37 cellular contexts compared by ENCODE assay signal in genomic region chr1:227303662-227304061, GRCh38.
"Had no signal": no experiment of that assay in that cellular context is flagged by ENCODE, and none has a peak within 500 bp of the region (broad histone marks: within the 10 kb centered on the region; RNA-seq: fewer than 3 reads in every experiment).

No MANE protein-coding gene starts in this region.

- H3K4me3 Mint-ChIP-seq: activated CD4-positive, alpha-beta memory T cell treated with anti-CD3 and anti-CD28 coated beads, Interleukin-2, amount 10 ng/mL, durations not matched to agents 7 days and 5 days; activated CD4-positive, alpha-beta T cell treated with anti-CD3 and anti-CD28 coated beads for 36 hours; activated CD4-positive, alpha-beta T cell treated with anti-CD3 and anti-CD28 coated beads, Interleukin-2, amount 10 ng/mL, durations not matched to agents 7 days and 5 days; activated CD8-positive, alpha-beta memory T cell treated with anti-CD3 and anti-CD28 coated beads, Interleukin-2, amount 10 ng/mL, durations not matched to agents 7 days and 5 days; activated CD8-positive, alpha-beta T cell treated with anti-CD3 and anti-CD28 coated beads, Interleukin-2, amount 10 ng/mL, durations not matched to agents 7 days and 5 days; activated naive CD4-positive, alpha-beta T cell treated with anti-CD3 and anti-CD28 coated beads, Interleukin-2, amount 10 ng/mL, durations not matched to agents 7 days and 5 days; activated naive CD4-positive, alpha-beta T cell treated with anti-CD3 and anti-CD28 coated beads, Interleukin-2, amount 50 U/mL, for 24 hours; activated naive CD8-positive, alpha-beta T cell; activated naive CD8-positive, alpha-beta T cell treated with anti-CD3 and anti-CD28 coated beads, Interleukin-2, amount 10 ng/mL, durations not matched to agents 7 days and 5 days; activated naive CD8-positive, alpha-beta T cell treated with anti-CD3 and anti-CD28 coated beads, Interleukin-2, amount 50 U/mL, for 24 hours; activated T-cell treated with anti-CD3 and anti-CD28 coated beads, Interleukin-2, amount 50 U/mL, for 24 hours; T-helper 1 cell treated with Interleukin-12 subunit alpha and Interleukin-12 subunit beta and Interleukin-4 antibody, amounts not matched to agents 30 μg/mL and 1 μg/mL, for 36 hours; T-helper 2 cell treated with Interferon-gamma antibody and Interleukin-4, amounts not matched to agents 5 μg/mL and 100 μg/mL, for 36 hours; WTC11 had no signal

- H3K27me3 ChIP-seq: ascending aorta, brain microvascular endothelial cell, breast epithelium had no signal

- H3K36me3 ChIP-seq: ascending aorta, brain microvascular endothelial cell, breast epithelium, WERI-Rb-1 had no signal

- H3K27ac ChIP-seq: ascending aorta, brain microvascular endothelial cell, breast epithelium, WERI-Rb-1 had no signal

- DNase-seq: activated CD4-positive, alpha-beta memory T cell treated with anti-CD3 and anti-CD28 coated beads, Interleukin-2, amount 10 ng/mL, durations not matched to agents 7 days and 5 days; activated CD4-positive, alpha-beta T cell treated with anti-CD3 and anti-CD28 coated beads for 1 hour; activated CD4-positive, alpha-beta T cell treated with anti-CD3 and anti-CD28 coated beads for 36 hours; activated CD4-positive, alpha-beta T cell treated with anti-CD3 and anti-CD28 coated beads for 48 hours; activated CD4-positive, alpha-beta T cell treated with anti-CD3 and anti-CD28 coated beads, Interleukin-2, amount 10 ng/mL, durations not matched to agents 7 days and 5 days; activated CD4-positive, alpha-beta T cell treated with anti-CD3 and anti-CD28 coated beads, Interleukin-2, amount 50 U/mL, for 48 hours; activated CD4-positive, CD25-positive, alpha-beta regulatory T cell; activated CD8-positive, alpha-beta memory T cell treated with anti-CD3 and anti-CD28 coated beads for 24 hours; activated CD8-positive, alpha-beta memory T cell treated with anti-CD3 and anti-CD28 coated beads, Interleukin-2, amount 10 ng/mL, durations not matched to agents 7 days and 5 days; activated CD8-positive, alpha-beta memory T cell treated with anti-CD3 and anti-CD28 coated beads, Interleukin-2, amount 50 U/mL, for 48 hours; activated CD8-positive, alpha-beta T cell treated with anti-CD3 and anti-CD28 coated beads, Interleukin-2, amount 10 ng/mL, durations not matched to agents 7 days and 5 days; activated effector memory CD4-positive, alpha-beta T cell treated with Interleukin-2 at 50 U/mL for 16 hours; activated gamma-delta T cell; activated naive CD4-positive, alpha-beta T cell treated with anti-CD3 and anti-CD28 coated beads, Interleukin-2, amount 10 ng/mL, durations not matched to agents 7 days and 5 days; activated naive CD4-positive, alpha-beta T cell treated with Interleukin-2 at 50 U/mL for 16 hours; activated naive CD8-positive, alpha-beta T cell treated with anti-CD3 and anti-CD28 coated beads, Interleukin-2, amount 10 ng/mL, durations not matched to agents 7 days and 5 days; activated naive CD8-positive, alpha-beta T cell treated with anti-CD3 and anti-CD28 coated beads, Interleukin-2, amount 50 U/mL, for 24 hours; activated T-cell treated with anti-CD3 and anti-CD28 coated beads, Interleukin-2, amount 50 U/mL, for 24 hours; activated T-cell treated with anti-CD3 and anti-CD28 coated beads, Interleukin-2, amount 50 U/mL, for 48 hours; amygdala; anterior cingulate cortex; brain microvascular endothelial cell; central memory CD4-positive, alpha-beta T cell; SW 1271; T-helper 1 cell; T-helper 2 cell; T-helper 9 cell; WERI-Rb-1 had no signal

- H3K9me3 ChIP-seq: ascending aorta, breast epithelium had no signal

- H3K4me3 ChIP-seq: ascending aorta, breast epithelium had no signal

- H3K27me3 Mint-ChIP-seq: activated naive CD4-positive, alpha-beta T cell treated with anti-CD3 and anti-CD28 coated beads, Interleukin-2, amount 10 ng/mL, durations not matched to agents 7 days and 5 days had no signal

- H3K27ac Mint-ChIP-seq: activated CD4-positive, alpha-beta memory T cell treated with anti-CD3 and anti-CD28 coated beads, Interleukin-2, amount 10 ng/mL, durations not matched to agents 7 days and 5 days; activated CD4-positive, alpha-beta T cell treated with anti-CD3 and anti-CD28 coated beads, Interleukin-2, amount 10 ng/mL, durations not matched to agents 7 days and 5 days; activated CD8-positive, alpha-beta memory T cell treated with anti-CD3 and anti-CD28 coated beads, Interleukin-2, amount 10 ng/mL, durations not matched to agents 7 days and 5 days; activated CD8-positive, alpha-beta T cell treated with anti-CD3 and anti-CD28 coated beads, Interleukin-2, amount 10 ng/mL, durations not matched to agents 7 days and 5 days; activated naive CD4-positive, alpha-beta T cell treated with anti-CD3 and anti-CD28 coated beads, Interleukin-2, amount 10 ng/mL, durations not matched to agents 7 days and 5 days; activated naive CD4-positive, alpha-beta T cell treated with anti-CD3 and anti-CD28 coated beads, Interleukin-2, amount 50 U/mL, for 24 hours; activated naive CD8-positive, alpha-beta T cell; activated naive CD8-positive, alpha-beta T cell treated with anti-CD3 and anti-CD28 coated beads, Interleukin-2, amount 10 ng/mL, durations not matched to agents 7 days and 5 days; activated naive CD8-positive, alpha-beta T cell treated with anti-CD3 and anti-CD28 coated beads, Interleukin-2, amount 50 U/mL, for 24 hours; activated T-cell treated with anti-CD3 and anti-CD28 coated beads, Interleukin-2, amount 50 U/mL, for 24 hours; activated T-helper 2 cell treated with anti-CD3 and anti-CD28 coated beads, Interferon-gamma antibody, Interleukin-2, Interleukin-4, amounts not matched to agents 10 μg/mL and 5 μg/mL and 100 μg/mL, durations not matched to agents 14 hours and 24 hours and 36 hours; T-helper 1 cell treated with Interleukin-12 subunit alpha and Interleukin-12 subunit beta and Interleukin-4 antibody, amounts not matched to agents 30 μg/mL and 1 μg/mL, for 36 hours; T-helper 2 cell treated with Interferon-gamma antibody and Interleukin-4, amounts not matched to agents 5 μg/mL and 100 μg/mL, for 36 hours had no signal

- H3K9me3 Mint-ChIP-seq: activated CD4-positive, alpha-beta memory T cell treated with anti-CD3 and anti-CD28 coated beads, Interleukin-2, amount 10 ng/mL, durations not matched to agents 7 days and 5 days; activated CD4-positive, alpha-beta T cell treated with anti-CD3 and anti-CD28 coated beads, Interleukin-2, amount 10 ng/mL, durations not matched to agents 7 days and 5 days; activated naive CD4-positive, alpha-beta T cell treated with anti-CD3 and anti-CD28 coated beads, Interleukin-2, amount 10 ng/mL, durations not matched to agents 7 days and 5 days; activated naive CD4-positive, alpha-beta T cell treated with anti-CD3 and anti-CD28 coated beads, Interleukin-2, amount 50 U/mL, for 24 hours; activated naive CD8-positive, alpha-beta T cell treated with anti-CD3 and anti-CD28 coated beads, Interleukin-2, amount 10 ng/mL, durations not matched to agents 7 days and 5 days; activated naive CD8-positive, alpha-beta T cell treated with anti-CD3 and anti-CD28 coated beads, Interleukin-2, amount 50 U/mL, for 24 hours; activated T-cell treated with anti-CD3 and anti-CD28 coated beads, Interleukin-2, amount 50 U/mL, for 24 hours; activated T-helper 2 cell treated with anti-CD3 and anti-CD28 coated beads, Interferon-gamma antibody, Interleukin-2, Interleukin-4, amounts not matched to agents 10 μg/mL and 5 μg/mL and 100 μg/mL, durations not matched to agents 14 hours and 24 hours and 36 hours; T-helper 1 cell treated with Interleukin-12 subunit alpha and Interleukin-12 subunit beta and Interleukin-4 antibody, amounts not matched to agents 30 μg/mL and 1 μg/mL, for 36 hours; T-helper 2 cell treated with Interferon-gamma antibody and Interleukin-4, amounts not matched to agents 5 μg/mL and 100 μg/mL, for 36 hours; WTC11 had no signal

- H3K36me3 Mint-ChIP-seq: activated CD8-positive, alpha-beta memory T cell treated with anti-CD3 and anti-CD28 coated beads, Interleukin-2, amount 10 ng/mL, durations not matched to agents 7 days and 5 days; activated naive CD4-positive, alpha-beta T cell treated with anti-CD3 and anti-CD28 coated beads, Interleukin-2, amount 10 ng/mL, durations not matched to agents 7 days and 5 days; activated naive CD4-positive, alpha-beta T cell treated with anti-CD3 and anti-CD28 coated beads, Interleukin-2, amount 50 U/mL, for 24 hours; activated naive CD8-positive, alpha-beta T cell; WTC11 had no signal

- ATAC-seq: activated CD4-positive, alpha-beta T cell treated with anti-CD3 and anti-CD28 coated beads for 36 hours; activated CD4-positive, CD25-positive, alpha-beta regulatory T cell treated with anti-CD3 and anti-CD28 coated beads, Interleukin-2, amount 50 U/mL, for 24 hours; activated CD8-positive, alpha-beta memory T cell treated with anti-CD3 and anti-CD28 coated beads, Interleukin-2, amount 10 ng/mL, durations not matched to agents 7 days and 5 days; activated CD8-positive, alpha-beta T cell treated with anti-CD3 and anti-CD28 coated beads, Interleukin-2, amount 10 ng/mL, durations not matched to agents 7 days and 5 days; activated naive CD8-positive, alpha-beta T cell treated with anti-CD3 and anti-CD28 coated beads, Interleukin-2, amount 50 U/mL, for 24 hours; WTC11 had no signal

- H3K4me1 ChIP-seq: breast epithelium had no signal

- H3K4me1 Mint-ChIP-seq: activated CD4-positive, alpha-beta memory T cell treated with anti-CD3 and anti-CD28 coated beads, Interleukin-2, amount 10 ng/mL, durations not matched to agents 7 days and 5 days; activated CD8-positive, alpha-beta memory T cell treated with anti-CD3 and anti-CD28 coated beads, Interleukin-2, amount 10 ng/mL, durations not matched to agents 7 days and 5 days; activated naive CD8-positive, alpha-beta T cell treated with anti-CD3 and anti-CD28 coated beads, Interleukin-2, amount 10 ng/mL, durations not matched to agents 7 days and 5 days; activated naive CD8-positive, alpha-beta T cell treated with anti-CD3 and anti-CD28 coated beads, Interleukin-2, amount 50 U/mL, for 24 hours had no signal
